1 cellular context compared by ENCODE assay signal in the genomic region with DNA sequence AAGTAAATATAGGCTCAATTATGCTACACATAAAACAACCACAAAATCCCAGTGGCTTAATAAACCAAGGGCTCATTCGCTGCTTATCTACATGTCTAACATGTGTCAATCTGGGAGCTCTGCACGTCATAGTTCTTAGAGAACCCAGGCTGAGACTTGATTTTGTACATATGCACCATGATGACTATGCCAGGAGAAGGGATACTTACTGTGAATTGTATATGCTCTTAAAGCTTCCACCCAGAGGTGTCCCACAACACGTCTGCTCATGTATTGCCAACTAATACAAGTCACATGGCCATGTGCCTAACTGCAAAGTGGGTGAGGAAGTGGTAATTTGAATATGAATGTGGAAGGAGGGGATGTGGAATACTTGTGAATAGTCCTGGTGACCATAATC.
TF ChIP-seq lines count a peak whose summit lies in the region.

No MANE protein-coding gene starts in this region.

TF ChIP-seq in H1, 55 proteins besides CTCF, POLR2A, EP300 and RAD21 (continued from another document):
- TF ChIP-seq, protein P1, sequence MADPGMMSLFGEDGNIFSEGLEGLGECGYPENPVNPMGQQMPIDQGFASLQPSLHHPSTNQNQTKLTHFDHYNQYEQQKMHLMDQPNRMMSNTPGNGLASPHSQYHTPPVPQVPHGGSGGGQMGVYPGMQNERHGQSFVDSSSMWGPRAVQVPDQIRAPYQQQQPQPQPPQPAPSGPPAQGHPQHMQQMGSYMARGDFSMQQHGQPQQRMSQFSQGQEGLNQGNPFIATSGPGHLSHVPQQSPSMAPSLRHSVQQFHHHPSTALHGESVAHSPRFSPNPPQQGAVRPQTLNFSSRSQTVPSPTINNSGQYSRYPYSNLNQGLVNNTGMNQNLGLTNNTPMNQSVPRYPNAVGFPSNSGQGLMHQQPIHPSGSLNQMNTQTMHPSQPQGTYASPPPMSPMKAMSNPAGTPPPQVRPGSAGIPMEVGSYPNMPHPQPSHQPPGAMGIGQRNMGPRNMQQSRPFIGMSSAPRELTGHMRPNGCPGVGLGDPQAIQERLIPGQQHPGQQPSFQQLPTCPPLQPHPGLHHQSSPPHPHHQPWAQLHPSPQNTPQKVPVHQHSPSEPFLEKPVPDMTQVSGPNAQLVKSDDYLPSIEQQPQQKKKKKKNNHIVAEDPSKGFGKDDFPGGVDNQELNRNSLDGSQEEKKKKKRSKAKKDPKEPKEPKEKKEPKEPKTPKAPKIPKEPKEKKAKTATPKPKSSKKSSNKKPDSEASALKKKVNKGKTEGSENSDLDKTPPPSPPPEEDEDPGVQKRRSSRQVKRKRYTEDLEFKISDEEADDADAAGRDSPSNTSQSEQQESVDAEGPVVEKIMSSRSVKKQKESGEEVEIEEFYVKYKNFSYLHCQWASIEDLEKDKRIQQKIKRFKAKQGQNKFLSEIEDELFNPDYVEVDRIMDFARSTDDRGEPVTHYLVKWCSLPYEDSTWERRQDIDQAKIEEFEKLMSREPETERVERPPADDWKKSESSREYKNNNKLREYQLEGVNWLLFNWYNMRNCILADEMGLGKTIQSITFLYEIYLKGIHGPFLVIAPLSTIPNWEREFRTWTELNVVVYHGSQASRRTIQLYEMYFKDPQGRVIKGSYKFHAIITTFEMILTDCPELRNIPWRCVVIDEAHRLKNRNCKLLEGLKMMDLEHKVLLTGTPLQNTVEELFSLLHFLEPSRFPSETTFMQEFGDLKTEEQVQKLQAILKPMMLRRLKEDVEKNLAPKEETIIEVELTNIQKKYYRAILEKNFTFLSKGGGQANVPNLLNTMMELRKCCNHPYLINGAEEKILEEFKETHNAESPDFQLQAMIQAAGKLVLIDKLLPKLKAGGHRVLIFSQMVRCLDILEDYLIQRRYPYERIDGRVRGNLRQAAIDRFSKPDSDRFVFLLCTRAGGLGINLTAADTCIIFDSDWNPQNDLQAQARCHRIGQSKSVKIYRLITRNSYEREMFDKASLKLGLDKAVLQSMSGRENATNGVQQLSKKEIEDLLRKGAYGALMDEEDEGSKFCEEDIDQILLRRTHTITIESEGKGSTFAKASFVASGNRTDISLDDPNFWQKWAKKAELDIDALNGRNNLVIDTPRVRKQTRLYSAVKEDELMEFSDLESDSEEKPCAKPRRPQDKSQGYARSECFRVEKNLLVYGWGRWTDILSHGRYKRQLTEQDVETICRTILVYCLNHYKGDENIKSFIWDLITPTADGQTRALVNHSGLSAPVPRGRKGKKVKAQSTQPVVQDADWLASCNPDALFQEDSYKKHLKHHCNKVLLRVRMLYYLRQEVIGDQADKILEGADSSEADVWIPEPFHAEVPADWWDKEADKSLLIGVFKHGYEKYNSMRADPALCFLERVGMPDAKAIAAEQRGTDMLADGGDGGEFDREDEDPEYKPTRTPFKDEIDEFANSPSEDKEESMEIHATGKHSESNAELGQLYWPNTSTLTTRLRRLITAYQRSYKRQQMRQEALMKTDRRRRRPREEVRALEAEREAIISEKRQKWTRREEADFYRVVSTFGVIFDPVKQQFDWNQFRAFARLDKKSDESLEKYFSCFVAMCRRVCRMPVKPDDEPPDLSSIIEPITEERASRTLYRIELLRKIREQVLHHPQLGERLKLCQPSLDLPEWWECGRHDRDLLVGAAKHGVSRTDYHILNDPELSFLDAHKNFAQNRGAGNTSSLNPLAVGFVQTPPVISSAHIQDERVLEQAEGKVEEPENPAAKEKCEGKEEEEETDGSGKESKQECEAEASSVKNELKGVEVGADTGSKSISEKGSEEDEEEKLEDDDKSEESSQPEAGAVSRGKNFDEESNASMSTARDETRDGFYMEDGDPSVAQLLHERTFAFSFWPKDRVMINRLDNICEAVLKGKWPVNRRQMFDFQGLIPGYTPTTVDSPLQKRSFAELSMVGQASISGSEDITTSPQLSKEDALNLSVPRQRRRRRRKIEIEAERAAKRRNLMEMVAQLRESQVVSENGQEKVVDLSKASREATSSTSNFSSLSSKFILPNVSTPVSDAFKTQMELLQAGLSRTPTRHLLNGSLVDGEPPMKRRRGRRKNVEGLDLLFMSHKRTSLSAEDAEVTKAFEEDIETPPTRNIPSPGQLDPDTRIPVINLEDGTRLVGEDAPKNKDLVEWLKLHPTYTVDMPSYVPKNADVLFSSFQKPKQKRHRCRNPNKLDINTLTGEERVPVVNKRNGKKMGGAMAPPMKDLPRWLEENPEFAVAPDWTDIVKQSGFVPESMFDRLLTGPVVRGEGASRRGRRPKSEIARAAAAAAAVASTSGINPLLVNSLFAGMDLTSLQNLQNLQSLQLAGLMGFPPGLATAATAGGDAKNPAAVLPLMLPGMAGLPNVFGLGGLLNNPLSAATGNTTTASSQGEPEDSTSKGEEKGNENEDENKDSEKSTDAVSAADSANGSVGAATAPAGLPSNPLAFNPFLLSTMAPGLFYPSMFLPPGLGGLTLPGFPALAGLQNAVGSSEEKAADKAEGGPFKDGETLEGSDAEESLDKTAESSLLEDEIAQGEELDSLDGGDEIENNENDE (IDR thresholded peaks at IDR 0.05; ENCODE audit: insufficient replicate concordance, low read length): no peak
- TF ChIP-seq SP1 (IDR thresholded peaks at IDR 0.05; ENCODE audit: low read depth, low read length) (no peak), BACH1 (IDR thresholded peaks at IDR 0.05; ENCODE audit: low read length) (no peak), KDM1A (IDR thresholded peaks at IDR 0.05; ENCODE audit: borderline replicate concordance, low read length) (no peak), TAF1 (IDR thresholded peaks at IDR 0.05; ENCODE audit: low read depth, low read length) (no peak), POU5F1 (IDR thresholded peaks at IDR 0.05; ENCODE audit: low read depth, low read length) (no peak), TAF7 (optimal IDR thresholded peaks at IDR 0.05; ENCODE audit: borderline replicate concordance, low read depth, low read length) (no peak), GABPA (IDR thresholded peaks at IDR 0.05; ENCODE audit: borderline replicate concordance, insufficient read depth, low read length) (no peak), RNF2 (IDR thresholded peaks at IDR 0.05; ENCODE audit: borderline replicate concordance, low read depth, low read length, missing control alignments, poor library complexity, severe bottlenecking) (no peak), SIX5 (IDR thresholded peaks at IDR 0.05; ENCODE audit: low read depth, low read length) (no peak)
- TF ChIP-seq, protein P2, sequence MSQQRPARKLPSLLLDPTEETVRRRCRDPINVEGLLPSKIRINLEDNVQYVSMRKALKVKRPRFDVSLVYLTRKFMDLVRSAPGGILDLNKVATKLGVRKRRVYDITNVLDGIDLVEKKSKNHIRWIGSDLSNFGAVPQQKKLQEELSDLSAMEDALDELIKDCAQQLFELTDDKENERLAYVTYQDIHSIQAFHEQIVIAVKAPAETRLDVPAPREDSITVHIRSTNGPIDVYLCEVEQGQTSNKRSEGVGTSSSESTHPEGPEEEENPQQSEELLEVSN (IDR thresholded peaks at IDR 0.05): no peak
TF ChIP-seq in H1: peak in this region for 0.
